ENCODE assay signal across 1 cellular context in genomic region chr3:10249833-10250232, GRCh38.
TF ChIP-seq lines count a peak whose summit lies in the region.

No MANE protein-coding gene starts in this region.

TF ChIP-seq in H1, 55 proteins besides CTCF, POLR2A, EP300 and RAD21:
- TF ChIP-seq TBP (IDR thresholded peaks at IDR 0.05; ENCODE audit: low read depth, low read length) (no peak), MAFK (IDR thresholded peaks at IDR 0.05; ENCODE audit: low read depth, low read length) (no peak), SIRT6 (IDR thresholded peaks at IDR 0.05; ENCODE audit: low read length) (no peak), RFX5 (IDR thresholded peaks at IDR 0.05; ENCODE audit: borderline replicate concordance, low read depth, low read length) (no peak), KDM1A (IDR thresholded peaks at IDR 0.05; ENCODE audit: borderline replicate concordance, low read length) (no peak), JUND (IDR thresholded peaks at IDR 0.05; ENCODE audit: low read length) (no peak), GTF2F1 (IDR thresholded peaks at IDR 0.05; ENCODE audit: borderline replicate concordance, low read depth, low read length) (no peak), ASH2L (IDR thresholded peaks at IDR 0.05; ENCODE audit: low read length) (no peak), CREB1 (IDR thresholded peaks at IDR 0.05) (no peak), ZNF274 (IDR thresholded peaks at IDR 0.05; ENCODE audit: borderline replicate concordance, extremely low read depth, low read length) (no peak), SAP30 (IDR thresholded peaks at IDR 0.05; ENCODE audit: insufficient read depth, insufficient replicate concordance, low read length) (no peak), ATF2 (IDR thresholded peaks at IDR 0.05; ENCODE audit: low read length) (no peak), RBBP5 (IDR thresholded peaks at IDR 0.05; ENCODE audit: borderline replicate concordance, low read depth, low read length) (no peak), CBX5 (IDR thresholded peaks at IDR 0.05; ENCODE audit: low read depth, low read length) (no peak), KDM5A (IDR thresholded peaks at IDR 0.05; ENCODE audit: low read length) (no peak), ATF3 (IDR thresholded peaks at IDR 0.05; ENCODE audit: insufficient read depth, low read depth, low read length) (no peak)
